Comparison of ENCODE assay signal across 12 cellular contexts in genomic region chr3:5192568-5193319, GRCh38.
DNase-seq lines count a peak whose midpoint lies in the region; ATAC-seq lines count a peak whose summit lies in the region.
"Had no signal": no experiment of that assay in that cellular context is flagged by ENCODE, and none has a peak within 500 bp of the region (broad histone marks: within the 10 kb centered on the region; RNA-seq: fewer than 3 reads in every experiment).

No MANE protein-coding gene starts in this region.

- peak overlapping the region; percentile 62 for H3K4me3 Mint-ChIP-seq in activated T-cell treated with anti-CD3 and anti-CD28 coated beads, Interleukin-2, amount 50 U/mL, for 24 hours
- H3K4me3 Mint-ChIP-seq in T-helper 2 cell treated with Interferon-gamma antibody and Interleukin-4, amounts not matched to agents 5 μg/mL and 100 μg/mL, for 36 hours, result peak overlapping the region; percentile 55
- peak overlapping the region; percentile 44 for H3K4me3 Mint-ChIP-seq in dendritic cell treated with granulocyte-macrophage colony-stimulating factor and Interleukin-4, amounts not matched to agents 40 ng/mL and 50 ng/mL, for 4 days

- H3K9me3 Mint-ChIP-seq in activated T-cell treated with anti-CD3 and anti-CD28 coated beads, Interleukin-2, amount 50 U/mL, for 24 hours, result no peaks in the 10 kb centered on the region
- no peaks in the 10 kb centered on the region for H3K9me3 Mint-ChIP-seq in T-helper 2 cell treated with Interferon-gamma antibody and Interleukin-4, amounts not matched to agents 5 μg/mL and 100 μg/mL, for 36 hours
- no peaks in the 10 kb centered on the region for H3K9me3 Mint-ChIP-seq in dendritic cell treated with granulocyte-macrophage colony-stimulating factor and Interleukin-4, amounts not matched to agents 40 ng/mL and 50 ng/mL, for 4 days

- peak; percentile 39 for ATAC-seq in stimulated activated naive CD8-positive, alpha-beta T cell treated with anti-CD3 and anti-CD28 coated beads, Interleukin-15, Interleukin-2, amounts not matched to agents 100 U/mL and 50 U/mL, for 24 hours

- peaks cover 87% of the 10 kb centered on the region for H3K36me3 Mint-ChIP-seq in activated T-cell treated with anti-CD3 and anti-CD28 coated beads, Interleukin-2, amount 50 U/mL, for 24 hours (ENCODE audit: low read depth)
- peaks cover 70% of the 10 kb centered on the region for H3K36me3 Mint-ChIP-seq in T-helper 2 cell treated with Interferon-gamma antibody and Interleukin-4, amounts not matched to agents 5 μg/mL and 100 μg/mL, for 36 hours (ENCODE audit: low read depth)
- H3K36me3 Mint-ChIP-seq in dendritic cell treated with granulocyte-macrophage colony-stimulating factor and Interleukin-4, amounts not matched to agents 40 ng/mL and 50 ng/mL, for 4 days (ENCODE audit: low read depth), result peaks cover 74% of the 10 kb centered on the region

- H3K27me3 Mint-ChIP-seq in activated T-cell treated with anti-CD3 and anti-CD28 coated beads, Interleukin-2, amount 50 U/mL, for 24 hours, result no peaks in the 10 kb centered on the region
- H3K27me3 Mint-ChIP-seq in T-helper 2 cell treated with Interferon-gamma antibody and Interleukin-4, amounts not matched to agents 5 μg/mL and 100 μg/mL, for 36 hours (ENCODE audit: low read depth), result no peaks in the 10 kb centered on the region
- no peaks in the 10 kb centered on the region for H3K27me3 Mint-ChIP-seq in dendritic cell treated with granulocyte-macrophage colony-stimulating factor and Interleukin-4, amounts not matched to agents 40 ng/mL and 50 ng/mL, for 4 days

- peak overlapping the region; percentile 97 for H3K27ac Mint-ChIP-seq in activated T-cell treated with anti-CD3 and anti-CD28 coated beads, Interleukin-2, amount 50 U/mL, for 24 hours
- peak overlapping the region; percentile 74 for H3K27ac Mint-ChIP-seq in T-helper 2 cell treated with Interferon-gamma antibody and Interleukin-4, amounts not matched to agents 5 μg/mL and 100 μg/mL, for 36 hours
- H3K27ac Mint-ChIP-seq in dendritic cell treated with granulocyte-macrophage colony-stimulating factor and Interleukin-4, amounts not matched to agents 40 ng/mL and 50 ng/mL, for 4 days, result peak overlapping the region; percentile 82

- intact Hi-C loops in dendritic cell treated with granulocyte-macrophage colony-stimulating factor and Interleukin-4, amounts not matched to agents 40 ng/mL and 50 ng/mL, for 4 days (cut with micrococcal nuclease), result no loop called here

- DNase-seq in activated T-cell treated with anti-CD3 and anti-CD28 coated beads, Interleukin-2, amount 50 U/mL, for 24 hours, result no peak
- DNase-seq in activated T-cell treated with anti-CD3 and anti-CD28 coated beads for 4 hours (no peak), NCI-H2107 (lab: John Stamatoyannopoulos, UW) (no peak), germinal center (ENCODE audit: low spot score) (no peak), retina (no peak)
- DNase-seq in T-helper 2 cell treated with Interferon-gamma antibody and Interleukin-4, amounts not matched to agents 5 μg/mL and 100 μg/mL, for 36 hours (ENCODE audit: low spot score), result peak; percentile 52
- peak; percentile 53 for DNase-seq in stimulated activated naive CD8-positive, alpha-beta T cell treated with anti-CD3 and anti-CD28 coated beads, Interleukin-15, Interleukin-2, amounts not matched to agents 100 U/mL and 50 U/mL, for 24 hours
- DNase-seq: ACHN, kidney, NCI-H1694, SJCRH30 had no signal

- H3K4me1 Mint-ChIP-seq in activated T-cell treated with anti-CD3 and anti-CD28 coated beads, Interleukin-2, amount 50 U/mL, for 24 hours (ENCODE audit: low read depth), result peaks cover 69% of the 10 kb centered on the region
- peaks cover 72% of the 10 kb centered on the region for H3K4me1 Mint-ChIP-seq in T-helper 2 cell treated with Interferon-gamma antibody and Interleukin-4, amounts not matched to agents 5 μg/mL and 100 μg/mL, for 36 hours (ENCODE audit: low read depth)
- H3K4me1 Mint-ChIP-seq in dendritic cell treated with granulocyte-macrophage colony-stimulating factor and Interleukin-4, amounts not matched to agents 40 ng/mL and 50 ng/mL, for 4 days (ENCODE audit: low read depth), result peaks cover 77% of the 10 kb centered on the region

Comparison
In these comparisons a context has a peak if more than half of its experiments do, and no peak if none do; other contexts are left out.
1. DNase-seq: peak in T-helper 2 cell treated with Interferon-gamma antibody and Interleukin-4, amounts not matched to agents 5 μg/mL and 100 μg/mL, for 36 hours (single experiment) and stimulated activated naive CD8-positive, alpha-beta T cell treated with anti-CD3 and anti-CD28 coated beads, Interleukin-15, Interleukin-2, amounts not matched to agents 100 U/mL and 50 U/mL, for 24 hours (single experiment); none in activated T-cell treated with anti-CD3 and anti-CD28 coated beads, Interleukin-2, amount 50 U/mL, for 24 hours (single experiment), activated T-cell treated with anti-CD3 and anti-CD28 coated beads for 4 hours (single experiment), NCI-H2107 (single experiment), germinal center (single experiment) and retina (single experiment).
2. Peak in every context shown above with its lines, with median percentiles within 50 percentile points of each other: H3K27ac Mint-ChIP-seq and H3K4me3 Mint-ChIP-seq.